9 cellular contexts compared by ENCODE assay signal in the genomic region with DNA sequence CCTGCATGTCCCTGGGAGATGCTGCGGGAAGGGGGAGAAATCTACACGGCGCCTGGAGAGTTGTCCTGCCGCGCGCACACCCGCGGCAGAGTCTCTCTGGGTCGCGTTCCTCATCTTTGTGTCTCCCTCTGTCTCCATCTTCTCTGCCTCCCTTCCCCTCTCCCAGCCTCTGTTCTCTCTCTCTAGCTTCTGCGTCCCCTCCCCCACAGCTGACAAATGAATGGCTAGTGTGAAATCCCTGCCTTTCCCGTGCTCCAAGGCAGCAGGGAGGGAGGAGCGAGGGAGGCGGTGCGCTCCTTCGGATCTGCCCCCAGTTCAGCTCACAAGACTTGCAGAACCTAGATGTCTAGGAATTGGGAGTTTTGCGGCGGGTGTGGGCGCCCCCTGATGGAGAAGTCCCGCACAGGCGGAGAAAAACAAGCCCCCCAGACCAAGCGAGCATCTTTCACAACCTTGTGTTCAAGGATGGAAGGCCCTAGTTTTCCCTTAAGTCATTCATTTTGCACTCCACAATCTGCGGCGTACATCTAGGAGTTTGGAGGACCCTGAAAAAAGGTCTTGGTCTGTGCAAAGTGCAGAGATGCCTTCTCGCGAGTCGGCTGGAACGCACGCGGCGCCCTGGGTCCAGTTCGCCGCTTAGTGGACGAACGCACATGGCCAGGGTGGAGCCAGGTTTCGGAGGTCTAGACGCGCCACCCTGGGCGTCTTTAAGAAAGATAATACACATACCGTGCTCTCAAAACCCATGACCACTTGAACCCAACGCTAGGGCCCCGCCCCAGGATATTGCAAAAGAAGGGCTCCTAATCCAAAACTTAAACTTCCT. TPM values are rescaled to one million over a fixed set of nuclear protein-coding genes. Genes with fewer than 3 reads are reported as not detected.
DNase-seq lines count a peak whose midpoint lies in the region; ATAC-seq and FAIRE-seq lines count a peak whose summit lies in the region.
"Had no signal": no experiment of that assay in that cellular context is flagged by ENCODE, and none has a peak within 500 bp of the region (broad histone marks: within the 10 kb centered on the region; RNA-seq: fewer than 3 reads in every experiment).

No MANE protein-coding gene starts in this region.

- intact Hi-C loops in activated CD4-positive, alpha-beta T cell treated with anti-CD3 and anti-CD28 coated beads, Interleukin-2, amount 10 ng/mL, durations not matched to agents 24 days and 14 days (cut with micrococcal nuclease), result loop anchor here (2.0 to 5.0 kb wide), 3 partner anchors 396 to 1121 kb away; a partner anchor contains a TSS

- H3K27me3 Mint-ChIP-seq in activated CD4-positive, alpha-beta T cell treated with anti-CD3 and anti-CD28 coated beads, Interleukin-2, amount 10 ng/mL, durations not matched to agents 24 days and 14 days, result peaks cover 77% of the 10 kb centered on the region

- H3K9me3 Mint-ChIP-seq in activated CD4-positive, alpha-beta T cell treated with anti-CD3 and anti-CD28 coated beads, Interleukin-2, amount 10 ng/mL, durations not matched to agents 24 days and 14 days, result no peaks in the 10 kb centered on the region

- ATAC-seq in GM18870 (IDR thresholded peaks at IDR 0.05; ENCODE audit: unreplicated experiment) (peak; percentile 69), HG03095 (IDR thresholded peaks at IDR 0.05; ENCODE audit: unreplicated experiment) (peak; percentile 68)

- H3K36me3 Mint-ChIP-seq in activated CD4-positive, alpha-beta T cell treated with anti-CD3 and anti-CD28 coated beads, Interleukin-2, amount 10 ng/mL, durations not matched to agents 24 days and 14 days (ENCODE audit: low read depth), result no peaks in the 10 kb centered on the region

- peaks cover 25% of the 10 kb centered on the region for H3K4me1 Mint-ChIP-seq in activated CD4-positive, alpha-beta T cell treated with anti-CD3 and anti-CD28 coated beads, Interleukin-2, amount 10 ng/mL, durations not matched to agents 24 days and 14 days

- peak overlapping the region; percentile 96 for H3K4me3 Mint-ChIP-seq in activated CD4-positive, alpha-beta T cell treated with anti-CD3 and anti-CD28 coated beads, Interleukin-2, amount 10 ng/mL, durations not matched to agents 24 days and 14 days

- FAIRE-seq in endometrium (lab: Jason Lieb, UNC), result peak; percentile 98

- peak overlapping the region; percentile 3 for H3K27ac Mint-ChIP-seq in activated CD4-positive, alpha-beta T cell treated with anti-CD3 and anti-CD28 coated beads, Interleukin-2, amount 10 ng/mL, durations not matched to agents 24 days and 14 days

- DNase-seq in Ammon's horn (ENCODE audit: low spot score) (peak; percentile 94), NCI-H226 (peak; percentile 91), lung microvascular endothelial cell (ENCODE audit: low read depth in 2 of 2) (peak; percentile 45 to 89)
- peak; percentile 86 for DNase-seq in activated CD4-positive, alpha-beta T cell treated with anti-CD3 and anti-CD28 coated beads, Interleukin-2, amount 10 ng/mL, durations not matched to agents 24 days and 14 days
- DNase-seq in stimulated activated CD4-positive, alpha-beta T cell treated with anti-CD3 and anti-CD28 coated beads, TNF-alpha, amount 100 ng/mL, for 48 hours (ENCODE audit: low read depth in 3 of 3), result peak in 2 of 3 donors; percentile 38 to 43

RNA-seq across cellular contexts. Expression of a gene that starts 2.0 kb away (rescaled TPM):
- 0.14 TPM in 1 of 2 replicates, not detected in the other for total RNA-seq in activated CD4-positive, alpha-beta T cell treated with anti-CD3 and anti-CD28 coated beads, Interleukin-2, amount 10 ng/mL, durations not matched to agents 24 days and 14 days
- total RNA-seq in lung microvascular endothelial cell, result 0.60 and 1.1 TPM in 2 replicates
- total RNA-seq: activated CD8-positive, alpha-beta memory T cell treated with anti-CD3 and anti-CD28 coated beads for 36 hours had no signal

Comparison
In these comparisons a context has a peak if more than half of its experiments do, and no peak if none do; other contexts are left out.
1. Peak in every context shown above with its lines: DNase-seq and ATAC-seq.
2. DNase-seq: peak in every context shown above with its lines; median percentile 94 in Ammon's horn; 91 in NCI-H226; 86 in activated CD4-positive, alpha-beta T cell treated with anti-CD3 and anti-CD28 coated beads, Interleukin-2, amount 10 ng/mL, durations not matched to agents 24 days and 14 days; 67 in lung microvascular endothelial cell; 40 in stimulated activated CD4-positive, alpha-beta T cell treated with anti-CD3 and anti-CD28 coated beads, TNF-alpha, amount 100 ng/mL, for 48 hours.